ENCODE assay signal across 14 cellular contexts in genomic region chr14:93011650-93012317, GRCh38.
DNase-seq lines count a peak whose midpoint lies in the region; ATAC-seq and TF ChIP-seq lines count a peak whose summit lies in the region.
"Had no signal": no experiment of that assay in that cellular context is flagged by ENCODE, and none has a peak within 500 bp of the region (broad histone marks: within the 10 kb centered on the region; RNA-seq: fewer than 3 reads in every experiment).

No MANE protein-coding gene starts in this region.

- H3K36me3 ChIP-seq in testis (ENCODE audit: low read depth, missing control alignments) (no peaks in the 10 kb centered on the region), OCI-LY7 (ENCODE audit: insufficient read depth, low read length) (no peaks in the 10 kb centered on the region)
- H3K36me3 ChIP-seq: right lobe of liver had no signal

- no peaks in the 10 kb centered on the region for H3K9me3 Mint-ChIP-seq in activated naive CD8-positive, alpha-beta T cell (ENCODE audit: low read depth)
- no peaks in the 10 kb centered on the region for H3K9me3 Mint-ChIP-seq in activated naive CD8-positive, alpha-beta T cell treated with anti-CD3 and anti-CD28 coated beads, Interleukin-2, amount 50 U/mL, for 24 hours
- H3K9me3 Mint-ChIP-seq in effector memory CD8-positive, alpha-beta T cell = no peaks in the 10 kb centered on the region
- H3K9me3 Mint-ChIP-seq: activated CD4-positive, alpha-beta memory T cell treated with anti-CD3 and anti-CD28 coated beads, Interleukin-2, amount 10 ng/mL, durations not matched to agents 7 days and 5 days had no signal

- H3K27ac Mint-ChIP-seq in activated naive CD8-positive, alpha-beta T cell = peak overlapping the region; percentile 58
- no peak overlapping the region for H3K27ac Mint-ChIP-seq in activated naive CD8-positive, alpha-beta T cell treated with anti-CD3 and anti-CD28 coated beads, Interleukin-2, amount 50 U/mL, for 24 hours
- H3K27ac Mint-ChIP-seq in effector memory CD8-positive, alpha-beta T cell = no peak overlapping the region
- H3K27ac Mint-ChIP-seq: activated CD4-positive, alpha-beta memory T cell treated with anti-CD3 and anti-CD28 coated beads, Interleukin-2, amount 10 ng/mL, durations not matched to agents 7 days and 5 days had no signal

- no peak overlapping the region for H2AFZ ChIP-seq in OCI-LY7 (ENCODE audit: low read length)

- no peaks in the 10 kb centered on the region for H3K79me2 ChIP-seq in OCI-LY7 (ENCODE audit: insufficient read depth, low read depth, low read length)

- peaks cover 36% of the 10 kb centered on the region for H3K4me1 Mint-ChIP-seq in activated naive CD8-positive, alpha-beta T cell (ENCODE audit: low read depth)
- peaks cover 32% of the 10 kb centered on the region for H3K4me1 Mint-ChIP-seq in activated naive CD8-positive, alpha-beta T cell treated with anti-CD3 and anti-CD28 coated beads, Interleukin-2, amount 50 U/mL, for 24 hours
- H3K4me1 Mint-ChIP-seq in effector memory CD8-positive, alpha-beta T cell (ENCODE audit: low read depth in 2 of 2) = peaks cover 33 to 37% of the 10 kb centered on the region in 2 donors

- peaks cover 74% of the 10 kb centered on the region for H3K4me1 ChIP-seq in testis
- H3K4me1 ChIP-seq in OCI-LY7 (ENCODE audit: insufficient read depth, low read length, poor library complexity, severe bottlenecking) = peaks cover 14% of the 10 kb centered on the region

- H3K9me2 ChIP-seq in OCI-LY7 (ENCODE audit: insufficient read depth, low read length) = no peaks in the 10 kb centered on the region

- ATAC-seq in activated naive CD8-positive, alpha-beta T cell treated with anti-CD3 and anti-CD28 coated beads, Interleukin-2, amount 50 U/mL, for 24 hours = no peak
- peak; percentile 72 for ATAC-seq in left colon
- no peak for ATAC-seq in HG03095 (IDR thresholded peaks at IDR 0.05; ENCODE audit: unreplicated experiment)
- no peak for ATAC-seq in effector memory CD8-positive, alpha-beta T cell (replicated peaks)

- H3K4me3 Mint-ChIP-seq in activated naive CD8-positive, alpha-beta T cell = no peak overlapping the region
- no peak overlapping the region for H3K4me3 Mint-ChIP-seq in activated naive CD8-positive, alpha-beta T cell treated with anti-CD3 and anti-CD28 coated beads, Interleukin-2, amount 50 U/mL, for 24 hours
- no peak overlapping the region for H3K4me3 Mint-ChIP-seq in effector memory CD8-positive, alpha-beta T cell
- H3K4me3 Mint-ChIP-seq: activated CD4-positive, alpha-beta memory T cell treated with anti-CD3 and anti-CD28 coated beads, Interleukin-2, amount 10 ng/mL, durations not matched to agents 7 days and 5 days had no signal

- no peak for TF ChIP-seq POLR2A in testis (IDR thresholded peaks at IDR 0.05)

- no peak for TF ChIP-seq CTCF in testis (IDR thresholded peaks at IDR 0.05)
- TF ChIP-seq CTCF in OCI-LY7 (conservative IDR thresholded peaks at IDR 0.05; ENCODE audit: low read length) = no peak

- H3K9me3 ChIP-seq in testis (no peaks in the 10 kb centered on the region), OCI-LY7 (ENCODE audit: low read length) (no peaks in the 10 kb centered on the region)
- H3K9me3 ChIP-seq: esophagus squamous epithelium, right lobe of liver, SJSA1 had no signal

- H3K4me2 ChIP-seq in OCI-LY7 (ENCODE audit: low read length) = no peak overlapping the region

- POLR2A ChIA-PET in OCI-LY7 (lab: Charles Lee) = no interaction called here

- peaks cover 2% of the 10 kb centered on the region for H3K36me3 Mint-ChIP-seq in activated naive CD8-positive, alpha-beta T cell
- H3K36me3 Mint-ChIP-seq in activated naive CD8-positive, alpha-beta T cell treated with anti-CD3 and anti-CD28 coated beads, Interleukin-2, amount 50 U/mL, for 24 hours (ENCODE audit: low read depth) = peaks cover 4% of the 10 kb centered on the region
- H3K36me3 Mint-ChIP-seq in effector memory CD8-positive, alpha-beta T cell (ENCODE audit: insufficient read depth) = peaks cover 11% of the 10 kb centered on the region

- no peaks in the 10 kb centered on the region for H4K20me1 ChIP-seq in OCI-LY7 (ENCODE audit: insufficient read depth, low read length)

- no TSS peak for BruUV-seq in OCI-LY7 (replicated peaks; lab: Mats Ljungman, UMichigan)

- no peaks in the 10 kb centered on the region for H3K27me3 Mint-ChIP-seq in activated naive CD8-positive, alpha-beta T cell
- H3K27me3 Mint-ChIP-seq in activated naive CD8-positive, alpha-beta T cell treated with anti-CD3 and anti-CD28 coated beads, Interleukin-2, amount 50 U/mL, for 24 hours = no peaks in the 10 kb centered on the region
- no peaks in the 10 kb centered on the region for H3K27me3 Mint-ChIP-seq in effector memory CD8-positive, alpha-beta T cell
- H3K27me3 Mint-ChIP-seq: activated CD4-positive, alpha-beta memory T cell treated with anti-CD3 and anti-CD28 coated beads, Interleukin-2, amount 10 ng/mL, durations not matched to agents 7 days and 5 days had no signal

- intact Hi-C loops in left colon (cut with DNase I, micrococcal nuclease) (no loop called here), testis (cut with DNase I; ENCODE audit: low total_unique reads) (no loop called here), OCI-LY7 (cut with micrococcal nuclease; ENCODE audit: unreplicated experiment) (no loop called here)

- WGBS in testis, 2 donors = 78 to 86% methylated on average over 17 to 22 of the region's 22 CpGs

- H3K4me3 ChIP-seq in testis = no peak overlapping the region
- no peak overlapping the region for H3K4me3 ChIP-seq in OCI-LY7 (ENCODE audit: low read depth, low read length, poor library complexity, severe bottlenecking)
- H3K4me3 ChIP-seq: esophagus squamous epithelium, right lobe of liver, SJSA1 had no signal

- H3K27me3 ChIP-seq in testis = no peaks in the 10 kb centered on the region
- H3K27me3 ChIP-seq: esophagus squamous epithelium, right lobe of liver, SJSA1 had no signal

- no peak for DNase-seq in activated naive CD8-positive, alpha-beta T cell treated with anti-CD3 and anti-CD28 coated beads, Interleukin-2, amount 50 U/mL, for 24 hours
- DNase-seq in SHP77 (lab: John Stamatoyannopoulos, UW) = peak; percentile 73 to 78
- DNase-seq in left colon = peak in 1 of 2 donors; percentile 32
- peak; percentile 60 for DNase-seq in testis
- no peak for DNase-seq in effector memory CD8-positive, alpha-beta T cell
- DNase-seq in OCI-LY7 (ENCODE audit: low spot score) = no peak
- DNase-seq: activated CD4-positive, alpha-beta memory T cell treated with anti-CD3 and anti-CD28 coated beads, Interleukin-2, amount 10 ng/mL, durations not matched to agents 7 days and 5 days; esophagus squamous epithelium; NCI-H1694 treated with DMSO at 0.1 percent for 48 hours; right lobe of liver had no signal

- CTCF ChIA-PET in OCI-LY7 (lab: Charles Lee; ENCODE audit: unreplicated experiment) = no interaction called here

- H3K27ac ChIP-seq in testis (peak overlapping the region in 1 of 2 donors; percentile 73), OCI-LY7 (ENCODE audit: low read depth, low read length, poor library complexity, severe bottlenecking) (no peak overlapping the region)
- H3K27ac ChIP-seq: HL-60, SJSA1 had no signal

Comparison
In these comparisons a context has a peak if more than half of its experiments do, and no peak if none do; other contexts are left out.
1. DNase-seq: peak in SHP77 (2 of 2) and testis (single experiment); none in activated naive CD8-positive, alpha-beta T cell treated with anti-CD3 and anti-CD28 coated beads, Interleukin-2, amount 50 U/mL, for 24 hours (single experiment), effector memory CD8-positive, alpha-beta T cell (0 of 3) and OCI-LY7 (single experiment).